8 cellular contexts compared by ENCODE assay signal in genomic region chr21:45320261-45320990, GRCh38. TPM values are rescaled to one million over a fixed set of nuclear protein-coding genes. Genes with fewer than 3 reads are reported as not detected.
DNase-seq lines count a peak whose midpoint lies in the region; ATAC-seq and TF ChIP-seq lines count a peak whose summit lies in the region.

No MANE protein-coding gene starts in this region.

- no peaks in the 10 kb centered on the region for H3K4me1 ChIP-seq in RWPE2 (ENCODE audit: insufficient read depth, poor library complexity, severe bottlenecking)
- peaks cover 11% of the 10 kb centered on the region for H3K4me1 ChIP-seq in right cardiac atrium (ENCODE audit: control insufficient read depth, insufficient read depth, low read length)

- no peak for TF ChIP-seq CTCF in RWPE2 (IDR thresholded peaks at IDR 0.05; ENCODE audit: poor library complexity, severe bottlenecking)

- ATAC-seq in RWPE2 (ENCODE audit: low read depth) (no peak), right cardiac atrium (peak; percentile 5 to 14), GM19455 (IDR thresholded peaks at IDR 0.05; ENCODE audit: unreplicated experiment) (no peak)

- H3K4me3 ChIP-seq in RWPE2 (ENCODE audit: severe bottlenecking), result no peak overlapping the region
- no peak overlapping the region for H3K4me3 ChIP-seq in right cardiac atrium (ENCODE audit: low read length)
- H3K4me3 ChIP-seq in skin epidermis, result no peak overlapping the region

- intact Hi-C loops in right cardiac atrium (cut with DNase I), result no loop called here

- WGBS in right cardiac atrium, result 69% methylated on average over 22 of the region's 22 CpGs

- H3K36me3 ChIP-seq in RWPE2 (ENCODE audit: low read depth), result no peaks in the 10 kb centered on the region

- H3K27ac ChIP-seq in RWPE2 (ENCODE audit: poor library complexity, severe bottlenecking), result no peak overlapping the region
- H3K27ac ChIP-seq in right cardiac atrium (ENCODE audit: low read length), result peak overlapping the region; percentile 80
- peak overlapping the region in 19 of 21 experiments; percentile 25 to 93 (median 69) for H3K27ac ChIP-seq in skin epidermis

- H3K9me3 ChIP-seq in RWPE2 (ENCODE audit: severe bottlenecking) (no peaks in the 10 kb centered on the region), right cardiac atrium (ENCODE audit: control insufficient read depth, low read length) (no peaks in the 10 kb centered on the region)

- DNase-seq in ELR (ENCODE audit: low read depth) (peak; percentile 41), RWPE2 (ENCODE audit: low spot score) (peak; percentile 60), right cardiac atrium (peak; percentile 58 to 77 (median 76)), activated T-cell treated with anti-CD3 and anti-CD28 coated beads for 4 hours (no peak), NCI-H446 (lab: John Stamatoyannopoulos, UW) (no peak)
- no peak for DNase-seq in activated CD4-positive, alpha-beta T cell treated with anti-CD3 and anti-CD28 coated beads for 1 hour

- H3K27me3 ChIP-seq in RWPE2 (ENCODE audit: insufficient read depth, poor library complexity, severe bottlenecking) (no peaks in the 10 kb centered on the region), right cardiac atrium (ENCODE audit: control insufficient read depth, insufficient read depth) (no peaks in the 10 kb centered on the region)

RNA-seq across cellular contexts. Expression of gene POFUT2, which starts 32.7 kb away (rescaled TPM):
- total RNA-seq in right cardiac atrium, result 10 to 100 TPM; 16.0 to 20.3 (median 19.1) TPM
- polyA plus RNA-seq in right cardiac atrium, result 14.1 TPM

Comparison
In these comparisons a context has a peak if more than half of its experiments do, and no peak if none do; other contexts are left out.
1. DNase-seq: peak in ELR (single experiment), RWPE2 (single experiment) and right cardiac atrium (3 of 3); none in activated T-cell treated with anti-CD3 and anti-CD28 coated beads for 4 hours (single experiment), NCI-H446 (0 of 2) and activated CD4-positive, alpha-beta T cell treated with anti-CD3 and anti-CD28 coated beads for 1 hour (single experiment).
2. ATAC-seq: peak in right cardiac atrium (2 of 2); none in RWPE2 (single experiment) and GM19455 (single experiment).